1 cellular context compared by ENCODE assay signal in genomic region chr17:78641243-78641642, GRCh38.
TF ChIP-seq lines count a peak whose summit lies in the region.

No MANE protein-coding gene starts in this region.

TF ChIP-seq in HepG2, 621 proteins besides CTCF, POLR2A, EP300 and RAD21 (continued from another document and continues in another):
- TF ChIP-seq HOMEZ (CRISPR knock-in tag; IDR thresholded peaks at IDR 0.05; ENCODE audit: low read depth) (peak; percentile 81; the same call in 1 of the 2 replicates), NFE2L2 (IDR thresholded peaks at IDR 0.05; ENCODE audit: low read length) (no peak), SALL2 (CRISPR knock-in tag; IDR thresholded peaks at IDR 0.05) (no peak), NFYC (CRISPR knock-in tag; IDR thresholded peaks at IDR 0.05) (no peak), BCL6 (CRISPR knock-in tag; IDR thresholded peaks at IDR 0.05) (no peak), ZNF891 (CRISPR knock-in tag; IDR thresholded peaks at IDR 0.05) (no peak), RAD51 (IDR thresholded peaks at IDR 0.05; ENCODE audit: borderline replicate concordance) (no peak), ZKSCAN1 (IDR thresholded peaks at IDR 0.05; ENCODE audit: low read length) (no peak), ZBTB39 (CRISPR knock-in tag; IDR thresholded peaks at IDR 0.05) (no peak), IRF9 (CRISPR knock-in tag; IDR thresholded peaks at IDR 0.05; ENCODE audit: borderline replicate concordance) (peak; percentile 41; the same call in 1 of the 2 replicates), GATAD2A (CRISPR knock-in tag; IDR thresholded peaks at IDR 0.05) (0 out of 2 replicates have a peak, but pooled peaks have one; percentile 33), THAP7 (CRISPR knock-in tag; IDR thresholded peaks at IDR 0.05) (no peak), BRCA1 (CRISPR knock-in tag; IDR thresholded peaks at IDR 0.05) (no peak), ZNF563 (CRISPR knock-in tag; IDR thresholded peaks at IDR 0.05) (no peak), HDAC6 (IDR thresholded peaks at IDR 0.05; ENCODE audit: low read depth, low read length) (no peak), DNMT3B (CRISPR knock-in tag; conservative IDR thresholded peaks at IDR 0.05) (no peak), FOSL2 (CRISPR knock-in tag; IDR thresholded peaks at IDR 0.05) (peak; percentile 94), BCLAF1 (IDR thresholded peaks at IDR 0.05) (no peak), GTF2F1 (IDR thresholded peaks at IDR 0.05; ENCODE audit: low read length) (no peak), ARHGAP35 (CRISPR knock-in tag; IDR thresholded peaks at IDR 0.05; ENCODE audit: borderline replicate concordance) (no peak), ZNF614 (CRISPR knock-in tag; IDR thresholded peaks at IDR 0.05; ENCODE audit: borderline replicate concordance) (peak; percentile 31; the same call in 1 of the 2 replicates), HNRNPL (IDR thresholded peaks at IDR 0.05; ENCODE audit: low read depth, low read length) (0 out of 2 replicates have a peak, but pooled peaks have one; percentile 16), ELF4 (CRISPR knock-in tag; IDR thresholded peaks at IDR 0.05; ENCODE audit: borderline replicate concordance) (no peak), ASH2L (IDR thresholded peaks at IDR 0.05; ENCODE audit: insufficient read length, low read depth, low read length) (no peak), ATAD3A (CRISPR knock-in tag; IDR thresholded peaks at IDR 0.05) (no peak), PRDM10 (CRISPR knock-in tag; IDR thresholded peaks at IDR 0.05; ENCODE audit: low read depth) (no peak), MIER3 (CRISPR knock-in tag; IDR thresholded peaks at IDR 0.05; ENCODE audit: borderline replicate concordance) (0 out of 2 replicates have a peak, but pooled peaks have one; percentile 25), ZSCAN5A (CRISPR knock-in tag; IDR thresholded peaks at IDR 0.05; ENCODE audit: borderline replicate concordance) (no peak), ZNF703 (CRISPR knock-in tag; IDR thresholded peaks at IDR 0.05; ENCODE audit: borderline replicate concordance) (no peak), CBX2 (IDR thresholded peaks at IDR 0.05; ENCODE audit: low read depth, low read length) (no peak), CBX2 (CRISPR knock-in tag; IDR thresholded peaks at IDR 0.05; ENCODE audit: low read depth) (no peak), PRPF4 (IDR thresholded peaks at IDR 0.05; ENCODE audit: low read depth, low read length, poor library complexity, severe bottlenecking) (no peak), SP4 (CRISPR knock-in tag; IDR thresholded peaks at IDR 0.05) (no peak; the same call in 1 of the 2 replicates), STAT6 (CRISPR knock-in tag; IDR thresholded peaks at IDR 0.05; ENCODE audit: borderline replicate concordance) (no peak), ZNF646 (CRISPR knock-in tag; IDR thresholded peaks at IDR 0.05) (peak; percentile 83; the same call in 1 of the 2 replicates)
